In the genomic region with DNA sequence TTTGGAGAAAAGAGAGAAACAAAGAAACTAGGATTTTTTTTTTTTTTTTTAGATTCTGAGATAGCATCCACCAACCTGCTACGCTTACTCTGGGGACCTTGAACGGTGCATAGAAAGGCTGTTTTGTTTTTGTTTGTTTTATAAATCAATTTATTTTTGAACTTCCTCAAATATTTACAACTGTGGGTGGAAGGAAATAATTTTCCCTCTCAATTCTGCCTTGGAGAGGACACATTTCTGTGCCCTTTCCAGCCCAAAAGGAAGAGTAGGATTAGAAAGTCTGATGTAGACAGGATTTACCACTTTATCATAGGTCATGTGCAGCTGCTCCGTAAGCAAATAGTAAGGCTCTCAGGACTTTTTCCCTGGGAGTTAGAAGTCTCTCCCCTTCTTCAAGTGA, we compare ENCODE assay signal across 17 cellular contexts.
DNase-seq lines count a peak whose midpoint lies in the region; ATAC-seq, FAIRE-seq and TF ChIP-seq lines count a peak whose summit lies in the region.
"Had no signal": no experiment of that assay in that cellular context is flagged by ENCODE, and none has a peak within 500 bp of the region (broad histone marks: within the 10 kb centered on the region; RNA-seq: fewer than 3 reads in every experiment).

No MANE protein-coding gene starts in this region.

- FAIRE-seq in HepG2 (lab: Jason Lieb, UNC) = no peak
- FAIRE-seq: G401.6, GM12891, GM19239 had no signal

- no TSS peak for BruUV-seq in HepG2 (replicated peaks; lab: Mats Ljungman, UMichigan)

- TF ChIP-seq RAD21 in HepG2 (CRISPR knock-in tag; IDR thresholded peaks at IDR 0.05) = no peak

- no peaks in the 10 kb centered on the region for H3K4me1 ChIP-seq in HepG2 (ENCODE audit: insufficient read depth, low read length)
- H3K4me1 ChIP-seq: BLaER1 had no signal

- CTCF ChIA-PET in HepG2 (lab: Yijun Ruan, JAX; ENCODE audit: low intra/inter-chr PET ratio, low total read pairs) = no interaction called here

- H3K27ac ChIP-seq in HepG2 (ENCODE audit: extremely low read length, insufficient read depth, low read length) = no peak overlapping the region
- H3K27ac ChIP-seq: BLaER1, HL-60 had no signal

- H3K4me2 ChIP-seq in HepG2 (ENCODE audit: low read depth, low read length) = no peak overlapping the region
- H3K4me2 ChIP-seq: BLaER1 had no signal

- peak; percentile 49; the same call in 1 of the 3 replicates for ATAC-seq in HepG2

- no peak overlapping the region for H2AFZ ChIP-seq in HepG2 (ENCODE audit: low read length)

- POLR2A ChIA-PET in HepG2 (lab: Yijun Ruan, JAX) = no interaction called here

- DNase-seq in NCI-H1105 (lab: John Stamatoyannopoulos, UW) (peak; percentile 49), NCI-H1105 treated with DMSO at 0.1 percent for 48 hours (lab: John Stamatoyannopoulos, UW) (no peak), NCI-H510A treated with DMSO at 0.1 percent for 48 hours (lab: John Stamatoyannopoulos, UW) (peak; percentile 81), NCI-H510A (lab: John Stamatoyannopoulos, UW) (no peak), DMS53 treated with DMSO at 0.1 percent for 48 hours (lab: John Stamatoyannopoulos, UW; ENCODE audit: unreplicated experiment) (peak; percentile 83), HepG2 (ENCODE audit: low spot score) (no peak), DMS79 (lab: John Stamatoyannopoulos, UW) (no peak)
- no peak for DNase-seq in activated T-cell treated with anti-CD3 and anti-CD28 coated beads, Interleukin-2, amount 50 U/mL, for 1 hour
- DNase-seq: 8988T; CD4-positive, alpha-beta memory T cell; HCEC 1CT; IMR-90 had no signal

- H3K36me3 ChIP-seq in HepG2 (replicated peaks in 1 of 2; ENCODE audit: control insufficient read depth in 1 of 2, insufficient read depth in 2 of 2, low read length in 2 of 2) = no peaks in the 10 kb centered on the region
- H3K36me3 ChIP-seq: BLaER1 had no signal

- in situ Hi-C loops in HepG2 (cut with HindIII; ENCODE audit: extremely low pct_ligation_motif_present, low pct_unique_long_range_greater_than_20kb) = no loop called here

- no peaks in the 10 kb centered on the region for H3K27me3 ChIP-seq in HepG2 (ENCODE audit: control insufficient read depth in 1 of 2, insufficient read depth in 2 of 2, low read length in 2 of 2)
- H3K27me3 ChIP-seq: BLaER1 had no signal

- no peaks in the 10 kb centered on the region for H3K79me2 ChIP-seq in HepG2 (ENCODE audit: insufficient read depth, low read length)

- no peak overlapping the region for H3K9ac ChIP-seq in HepG2 (ENCODE audit: insufficient read depth, low read depth, low read length)
- H3K9ac ChIP-seq: BLaER1 had no signal

- 11% methylated on average over 3 of the region's 3 CpGs for WGBS in HepG2 (ENCODE audit: low lambda C conversion rate)

- H3K9me3 ChIP-seq in HepG2 (ENCODE audit: low read length) = no peaks in the 10 kb centered on the region
- H3K9me3 ChIP-seq: BLaER1 had no signal

- no peak overlapping the region for H3K4me3 ChIP-seq in HepG2 (replicated peaks in 1 of 3; ENCODE audit: insufficient read depth in 1 of 3, low read depth in 2 of 3, low read length in 3 of 3)
- H3K4me3 ChIP-seq: BLaER1 had no signal

- no peak for TF ChIP-seq EP300 in HepG2 (IDR thresholded peaks at IDR 0.05; ENCODE audit: low read depth in 2 of 2, low read length in 2 of 2)
- no peak for TF ChIP-seq EP300 in HepG2 (CRISPR knock-in tag; IDR thresholded peaks at IDR 0.05; ENCODE audit: borderline replicate concordance)

- H4K20me1 ChIP-seq in HepG2 (ENCODE audit: insufficient read depth, low read length) = no peaks in the 10 kb centered on the region
- H4K20me1 ChIP-seq: BLaER1 had no signal

- intact Hi-C loops in HepG2 (cut with micrococcal nuclease; ENCODE audit: unreplicated experiment) = no loop called here

- TF ChIP-seq CTCF in HepG2 (CRISPR knock-in tag; IDR thresholded peaks at IDR 0.05) = no peak

- no peak for TF ChIP-seq POLR2A in HepG2 (IDR thresholded peaks at IDR 0.05; ENCODE audit: insufficient read depth in 1 of 2, low read depth in 2 of 2, low read length in 2 of 2)

TF ChIP-seq in HepG2, 621 proteins besides CTCF, POLR2A, EP300 and RAD21:
- TF ChIP-seq JDP2 (CRISPR knock-in tag; IDR thresholded peaks at IDR 0.05; ENCODE audit: borderline replicate concordance) = no peak
- no peak for TF ChIP-seq MATR3 (CRISPR knock-in tag; IDR thresholded peaks at IDR 0.05)
- TF ChIP-seq ZNF143 (CRISPR knock-in tag; IDR thresholded peaks at IDR 0.05) = no peak
- TF ChIP-seq TCF7L2 (IDR thresholded peaks at IDR 0.05; ENCODE audit: low read depth, low read length) = no peak
- no peak for TF ChIP-seq RARG (CRISPR knock-in tag; IDR thresholded peaks at IDR 0.05; ENCODE audit: low read depth)
- TF ChIP-seq ZNF776 (CRISPR knock-in tag; IDR thresholded peaks at IDR 0.05) = no peak
- TF ChIP-seq HHEX (CRISPR knock-in tag; IDR thresholded peaks at IDR 0.05) = no peak
- TF ChIP-seq ZNF703 (CRISPR knock-in tag; IDR thresholded peaks at IDR 0.05; ENCODE audit: borderline replicate concordance) = no peak
- TF ChIP-seq RARA (CRISPR knock-in tag; IDR thresholded peaks at IDR 0.05) = no peak
- no peak for TF ChIP-seq ZNF484 (CRISPR knock-in tag; IDR thresholded peaks at IDR 0.05; ENCODE audit: borderline replicate concordance, low read depth)
- TF ChIP-seq, protein P1, sequence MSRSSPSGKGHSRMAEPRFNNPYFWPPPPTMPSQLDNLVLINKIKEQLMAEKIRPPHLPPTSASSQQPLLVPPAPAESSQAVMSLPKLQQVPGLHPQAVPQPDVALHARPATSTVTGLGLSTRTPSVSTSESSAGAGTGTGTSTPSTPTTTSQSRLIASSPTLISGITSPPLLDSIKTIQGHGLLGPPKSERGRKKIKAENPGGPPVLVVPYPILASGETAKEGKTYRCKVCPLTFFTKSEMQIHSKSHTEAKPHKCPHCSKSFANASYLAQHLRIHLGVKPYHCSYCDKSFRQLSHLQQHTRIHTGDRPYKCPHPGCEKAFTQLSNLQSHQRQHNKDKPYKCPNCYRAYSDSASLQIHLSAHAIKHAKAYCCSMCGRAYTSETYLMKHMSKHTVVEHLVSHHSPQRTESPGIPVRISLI (CRISPR knock-in tag; IDR thresholded peaks at IDR 0.05; ENCODE audit: borderline replicate concordance) = no peak
- no peak for TF ChIP-seq FOXK1 (CRISPR knock-in tag; IDR thresholded peaks at IDR 0.05; ENCODE audit: borderline replicate concordance, low read depth)
- no peak for TF ChIP-seq ONECUT2 (CRISPR knock-in tag; IDR thresholded peaks at IDR 0.05)
- no peak for TF ChIP-seq NCOA2 (CRISPR knock-in tag; IDR thresholded peaks at IDR 0.05)
- TF ChIP-seq ZNF615 (CRISPR knock-in tag; IDR thresholded peaks at IDR 0.05; ENCODE audit: borderline replicate concordance) = no peak
- TF ChIP-seq, protein P2, sequence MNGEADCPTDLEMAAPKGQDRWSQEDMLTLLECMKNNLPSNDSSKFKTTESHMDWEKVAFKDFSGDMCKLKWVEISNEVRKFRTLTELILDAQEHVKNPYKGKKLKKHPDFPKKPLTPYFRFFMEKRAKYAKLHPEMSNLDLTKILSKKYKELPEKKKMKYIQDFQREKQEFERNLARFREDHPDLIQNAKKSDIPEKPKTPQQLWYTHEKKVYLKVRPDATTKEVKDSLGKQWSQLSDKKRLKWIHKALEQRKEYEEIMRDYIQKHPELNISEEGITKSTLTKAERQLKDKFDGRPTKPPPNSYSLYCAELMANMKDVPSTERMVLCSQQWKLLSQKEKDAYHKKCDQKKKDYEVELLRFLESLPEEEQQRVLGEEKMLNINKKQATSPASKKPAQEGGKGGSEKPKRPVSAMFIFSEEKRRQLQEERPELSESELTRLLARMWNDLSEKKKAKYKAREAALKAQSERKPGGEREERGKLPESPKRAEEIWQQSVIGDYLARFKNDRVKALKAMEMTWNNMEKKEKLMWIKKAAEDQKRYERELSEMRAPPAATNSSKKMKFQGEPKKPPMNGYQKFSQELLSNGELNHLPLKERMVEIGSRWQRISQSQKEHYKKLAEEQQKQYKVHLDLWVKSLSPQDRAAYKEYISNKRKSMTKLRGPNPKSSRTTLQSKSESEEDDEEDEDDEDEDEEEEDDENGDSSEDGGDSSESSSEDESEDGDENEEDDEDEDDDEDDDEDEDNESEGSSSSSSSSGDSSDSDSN (CRISPR knock-in tag; IDR thresholded peaks at IDR 0.05) = no peak
- TF ChIP-seq TCF12 (IDR thresholded peaks at IDR 0.05) = no peak
- TF ChIP-seq TCF12 (CRISPR knock-in tag; IDR thresholded peaks at IDR 0.05) = no peak

Comparison
In these comparisons a context has a peak if more than half of its experiments do, and no peak if none do; other contexts are left out.
1. DNase-seq: peak in NCI-H1105 (single experiment), NCI-H510A treated with DMSO at 0.1 percent for 48 hours (single experiment) and DMS53 treated with DMSO at 0.1 percent for 48 hours (single experiment); none in NCI-H1105 treated with DMSO at 0.1 percent for 48 hours (single experiment), NCI-H510A (single experiment), HepG2 (single experiment), DMS79 (single experiment) and activated T-cell treated with anti-CD3 and anti-CD28 coated beads, Interleukin-2, amount 50 U/mL, for 1 hour (single experiment).